ENCODE assay signal across 21 cellular contexts in genomic region chr2:107569496-107569895, GRCh38.
"Had no signal": no experiment of that assay in that cellular context is flagged by ENCODE, and none has a peak within 500 bp of the region (broad histone marks: within the 10 kb centered on the region; RNA-seq: fewer than 3 reads in every experiment).

No MANE protein-coding gene starts in this region.

- FAIRE-seq: RCC 7860 had no signal

- H3K9ac ChIP-seq: SK-N-SH had no signal

- H3K9me3 ChIP-seq: SK-N-SH had no signal

- DNase-seq: KBM-7, MV-4-11, NCI-H1048, NCI-H1105, NCI-H1417, NCI-H1436 treated with DMSO at 0.1 percent for 48 hours, NCI-H1694, NCI-H187 treated with DMSO at 0.1 percent for 48 hours, NCI-H2081, NCI-H2107, NCI-H2171, NCI-H226, NCI-H446, NCI-H510A, NCI-H524 treated with DMSO at 0.1 percent for 48 hours, NCI-H69, NCI-H774, RPMI8226, SHP77, SK-N-SH had no signal

- H3K4me2 ChIP-seq: SK-N-SH had no signal
